ENCODE assay signal across 1 cellular context in the genomic region with DNA sequence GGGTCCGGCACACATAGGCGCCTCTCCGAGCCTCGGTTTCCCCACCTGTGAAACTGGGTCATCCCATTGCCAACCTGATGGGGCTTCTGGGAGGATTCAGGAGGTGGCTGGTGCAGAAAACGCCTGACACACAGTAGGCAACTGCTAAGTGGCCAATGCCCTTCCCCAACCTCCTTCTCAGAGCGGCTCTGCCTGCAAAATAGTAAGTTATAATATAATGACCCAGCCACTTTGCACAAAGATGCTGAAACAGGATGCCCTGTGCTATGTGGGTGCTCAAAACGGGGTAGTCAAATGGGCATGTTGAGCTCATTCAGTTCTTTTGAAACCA.
TF ChIP-seq lines count a peak whose summit lies in the region.

No MANE protein-coding gene starts in this region.

TF ChIP-seq in endothelial cell of umbilical vein, 7 proteins besides CTCF, POLR2A, EP300 and RAD21:
- TF ChIP-seq JUN (IDR thresholded peaks at IDR 0.05; ENCODE audit: borderline replicate concordance, insufficient read depth, insufficient read length, low read depth) (no peak), POLR2AphosphoS5 (IDR thresholded peaks at IDR 0.05; ENCODE audit: insufficient read depth, low read depth, low read length) (no peak), FOS (IDR thresholded peaks at IDR 0.05; ENCODE audit: borderline replicate concordance, insufficient read depth, low read length) (no peak), EZH2 (IDR thresholded peaks at IDR 0.05; ENCODE audit: borderline replicate concordance, low read depth, low read length, severe bottlenecking) (no peak), GATA2 (IDR thresholded peaks at IDR 0.05; ENCODE audit: insufficient read depth, insufficient read length, low read depth, low read length) (no peak), MYC (IDR thresholded peaks at IDR 0.05; ENCODE audit: low read depth, low read length) (no peak)
- TF ChIP-seq, protein P1, sequence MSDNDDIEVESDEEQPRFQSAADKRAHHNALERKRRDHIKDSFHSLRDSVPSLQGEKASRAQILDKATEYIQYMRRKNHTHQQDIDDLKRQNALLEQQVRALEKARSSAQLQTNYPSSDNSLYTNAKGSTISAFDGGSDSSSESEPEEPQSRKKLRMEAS (IDR thresholded peaks at IDR 0.05; ENCODE audit: insufficient read depth, insufficient read length), result no peak
